13 cellular contexts compared by ENCODE assay signal in the genomic region with DNA sequence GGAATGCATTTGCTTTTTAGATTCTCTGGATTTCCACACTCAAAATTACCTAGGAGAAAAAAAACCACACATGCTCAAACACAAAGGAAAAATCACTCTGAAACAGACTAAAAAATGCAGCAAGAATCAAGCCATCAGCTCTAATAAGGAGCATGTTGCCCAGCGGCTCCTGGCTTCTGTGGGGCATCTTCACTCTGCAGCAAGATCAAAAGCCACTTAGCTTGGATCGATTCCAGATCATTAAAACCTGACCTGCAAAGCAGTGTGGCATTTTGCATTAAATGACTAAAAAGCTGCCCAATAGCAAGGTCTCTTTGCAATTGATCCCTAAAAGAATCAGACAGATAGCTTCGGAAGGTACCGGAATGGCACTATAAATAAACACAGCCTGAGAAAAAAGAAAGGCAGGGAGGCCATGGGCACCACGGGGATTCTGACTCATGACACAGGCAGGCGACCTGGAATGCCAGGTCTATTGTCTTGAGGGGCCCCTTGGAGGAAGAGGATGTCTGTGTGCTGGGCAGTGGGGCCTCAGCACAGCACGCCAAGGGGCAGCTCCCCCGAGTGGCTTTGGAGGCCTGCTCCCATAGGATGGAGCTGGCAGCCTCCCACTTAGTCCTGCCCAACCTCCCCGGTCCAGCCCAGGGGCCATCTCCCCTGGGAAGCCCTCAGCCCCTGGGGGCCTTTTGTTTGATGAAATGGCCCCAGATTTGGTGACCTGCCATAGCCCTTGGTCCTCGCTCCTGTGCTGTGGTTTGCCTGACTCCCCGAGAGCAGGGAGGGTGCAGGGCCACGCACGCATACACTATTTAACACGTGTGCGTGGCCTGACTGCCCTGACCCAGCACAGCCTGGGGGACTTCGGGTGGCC. TPM values are rescaled to one million over a fixed set of nuclear protein-coding genes. Genes with fewer than 3 reads are reported as not detected.
DNase-seq lines count a peak whose midpoint lies in the region; FAIRE-seq and TF ChIP-seq lines count a peak whose summit lies in the region.
"Had no signal": no experiment of that assay in that cellular context is flagged by ENCODE, and none has a peak within 500 bp of the region (broad histone marks: within the 10 kb centered on the region; RNA-seq: fewer than 3 reads in every experiment).

No MANE protein-coding gene starts in this region.

- WGBS in HUES64: 57% methylated on average over 16 of the region's 16 CpGs

- no peak overlapping the region for H3K27ac Mint-ChIP-seq in glutamatergic neuron (ENCODE audit: unreplicated experiment)

- DNase-seq in AG10803 (ENCODE audit: low read depth) (peak; percentile 60), cerebellar cortex (ENCODE audit: low spot score) (peak; percentile 53), kidney tubule cell (ENCODE audit: low spot score) (peak; percentile 86), glutamatergic neuron (no peak), NCI-H2227 treated with DMSO at 0.1 percent for 48 hours (lab: John Stamatoyannopoulos, UW) (no peak), kidney (no peak), putamen (ENCODE audit: low spot score) (no peak)
- DNase-seq: activated CD4-positive, alpha-beta T cell treated with anti-CD3 and anti-CD28 coated beads for 1 hour; midbrain had no signal

- FAIRE-seq in kidney (lab: Jason Lieb, UNC): no peak

- no peaks in the 10 kb centered on the region for H3K27me3 ChIP-seq in HUES64 (ENCODE audit: insufficient read depth, low read length)

- H3K4me1 ChIP-seq in HUES64 (ENCODE audit: insufficient read depth, low read length) (peaks cover 60% of the 10 kb centered on the region), kidney (ENCODE audit: control insufficient read depth in 1 of 2, insufficient read depth in 1 of 2, low read depth in 1 of 2, low read length in 2 of 2) (peaks cover under 1 to 5% of the 10 kb centered on the region in 2 donors)

- no peak for TF ChIP-seq CTCF in AG10803 (conservative IDR thresholded peaks at IDR 0.05; ENCODE audit: low read length)
- TF ChIP-seq CTCF in glutamatergic neuron (IDR thresholded peaks at IDR 0.05; ENCODE audit: partially characterized antibody, unreplicated experiment): no peak
- TF ChIP-seq CTCF in kidney (IDR thresholded peaks at IDR 0.05; ENCODE audit: borderline replicate concordance, extremely low read depth, insufficient read depth): no peak

- no peaks in the 10 kb centered on the region for H3K9me3 Mint-ChIP-seq in glutamatergic neuron (ENCODE audit: unreplicated experiment)

- intact Hi-C loops in kidney (cut with DNase I): no loop called here

- no peaks in the 10 kb centered on the region for H3K36me3 Mint-ChIP-seq in glutamatergic neuron (ENCODE audit: unreplicated experiment)

- H3K4me3 Mint-ChIP-seq in glutamatergic neuron (ENCODE audit: unreplicated experiment): no peak overlapping the region

- H3K9me3 ChIP-seq in HUES64 (ENCODE audit: insufficient read depth, low read depth, low read length) (no peaks in the 10 kb centered on the region), kidney (ENCODE audit: control insufficient read depth in 1 of 2, low read length in 2 of 2) (no peaks in the 10 kb centered on the region)
- H3K9me3 ChIP-seq: Caco-2 had no signal

- peaks cover 84% of the 10 kb centered on the region for H3K36me3 ChIP-seq in HUES64 (ENCODE audit: insufficient read depth, low read length)
- H3K36me3 ChIP-seq in kidney (ENCODE audit: control insufficient read depth in 1 of 2, insufficient read depth in 2 of 2, low read length in 2 of 2): peaks cover 49 to 74% of the 10 kb centered on the region in 2 donors

- H3K9ac ChIP-seq in HUES64 (ENCODE audit: low read depth, low read length): peak overlapping the region; percentile 56
- H3K9ac ChIP-seq in kidney (ENCODE audit: low read length in 2 of 2): no peak overlapping the region

- H3K4me1 Mint-ChIP-seq in glutamatergic neuron (ENCODE audit: low read depth, unreplicated experiment): peaks cover 54% of the 10 kb centered on the region

- H3K4me3 ChIP-seq in AG10803 (ENCODE audit: low read length): no peak overlapping the region
- H3K4me3 ChIP-seq in HUES64 (ENCODE audit: low read length): no peak overlapping the region; the same call in 1 of the 2 replicates
- no peak overlapping the region for H3K4me3 ChIP-seq in kidney (ENCODE audit: low read length in 2 of 2)
- H3K4me3 ChIP-seq: coronary artery had no signal

- H3K27ac ChIP-seq in HUES64 (ENCODE audit: low read depth, low read length) (peak overlapping the region; percentile 96), kidney (ENCODE audit: low read depth in 2 of 2, low read length in 2 of 2) (no peak overlapping the region)
- H3K27ac ChIP-seq: coronary artery had no signal

- peaks cover 3% of the 10 kb centered on the region for H3K27me3 Mint-ChIP-seq in glutamatergic neuron (ENCODE audit: unreplicated experiment)

RNA-seq across cellular contexts. Expression of gene LEMD2, which starts 7.6 kb away (rescaled TPM):
- 34.2 TPM for polyA plus RNA-seq in HUES64 (2013, experiment 1 of 2)
- 32.4 TPM for polyA plus RNA-seq in HUES64 (2013, experiment 2 of 2)
- total RNA-seq in glutamatergic neuron (ENCODE audit: unreplicated experiment) (82.4 TPM), kidney (57.1 TPM)
- 36.4 TPM for polyA plus RNA-seq in kidney (ENCODE audit: insufficient read depth, low read depth, low replicate concordance)

RNA-seq across cellular contexts. Expression of gene MLN, which starts 22.5 kb away (rescaled TPM):
- polyA plus RNA-seq in HUES64 (2013, experiment 1 of 2): not detected
- polyA plus RNA-seq in HUES64 (2013, experiment 2 of 2): not detected
- total RNA-seq in glutamatergic neuron (ENCODE audit: unreplicated experiment) (not detected), kidney (not detected)
- not detected for polyA plus RNA-seq in kidney (ENCODE audit: insufficient read depth, low read depth, low replicate concordance)
- total RNA-seq: Caco-2, NCI-H460 had no signal

RNA-seq across cellular contexts. Expression of gene IP6K3, which starts 34.6 kb away (rescaled TPM):
- polyA plus RNA-seq in HUES64 (2013, experiment 1 of 2): 0.85 TPM
- polyA plus RNA-seq in HUES64 (2013, experiment 2 of 2): 1.5 TPM
- total RNA-seq in glutamatergic neuron (ENCODE audit: unreplicated experiment): 2.7 TPM
- 0.47 TPM for total RNA-seq in kidney
- 4.0 TPM for polyA plus RNA-seq in kidney (ENCODE audit: insufficient read depth, low read depth, low replicate concordance)
- total RNA-seq: NCI-H460 had no signal

Comparison
In these comparisons a context has a peak if more than half of its experiments do, and no peak if none do; other contexts are left out.
1. DNase-seq: peak in AG10803 (single experiment), cerebellar cortex (single experiment) and kidney tubule cell (single experiment); none in glutamatergic neuron (single experiment), NCI-H2227 treated with DMSO at 0.1 percent for 48 hours (single experiment), kidney (single experiment) and putamen (single experiment).